In the genomic region with DNA sequence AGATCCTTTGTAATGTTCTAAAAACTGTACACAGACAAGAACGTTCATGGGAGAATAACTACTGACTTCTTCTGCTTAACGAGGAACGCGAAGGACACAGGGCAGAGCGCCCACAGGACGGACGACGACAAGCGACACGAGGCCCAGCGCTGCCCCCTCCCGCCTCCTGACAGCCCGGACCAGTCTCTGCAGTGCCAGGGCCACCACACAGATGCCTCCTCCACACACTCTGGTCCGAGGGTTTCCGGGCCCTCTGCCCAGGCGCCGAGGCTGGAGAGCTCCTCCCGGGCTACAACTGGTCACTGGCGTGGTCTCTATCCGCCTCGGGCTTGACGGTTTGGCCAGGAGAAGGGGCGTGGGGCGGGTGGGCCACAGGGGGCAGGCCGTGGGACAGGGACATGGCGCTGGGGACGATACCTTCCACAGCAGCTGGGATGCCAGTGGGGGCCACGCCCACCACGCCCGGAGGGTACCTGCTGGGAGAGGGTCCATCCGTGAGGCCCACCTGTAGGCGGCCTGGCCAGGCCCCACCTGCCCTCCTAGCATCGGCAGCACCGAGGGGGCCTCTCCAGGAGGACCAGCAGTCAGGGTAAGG, we compare ENCODE assay signal across 17 cellular contexts. TPM values are rescaled to one million over a fixed set of nuclear protein-coding genes. Genes with fewer than 3 reads are reported as not detected.
DNase-seq lines count a peak whose midpoint lies in the region; ATAC-seq and TF ChIP-seq lines count a peak whose summit lies in the region.
"Had no signal": no experiment of that assay in that cellular context is flagged by ENCODE, and none has a peak within 500 bp of the region (broad histone marks: within the 10 kb centered on the region; RNA-seq: fewer than 3 reads in every experiment).

No MANE protein-coding gene starts in this region.

- peak overlapping the region; percentile 65 for H3K27ac Mint-ChIP-seq in activated CD4-positive, alpha-beta T cell treated with anti-CD3 and anti-CD28 coated beads, Interleukin-2, amount 10 ng/mL, durations not matched to agents 7 days and 5 days
- H3K27ac Mint-ChIP-seq: activated naive CD8-positive, alpha-beta T cell treated with anti-CD3 and anti-CD28 coated beads, Interleukin-2, amount 50 U/mL, for 24 hours; CD8-positive, alpha-beta T cell; progenitor cell of endocrine pancreas; T-cell had no signal

- H3K4me1 Mint-ChIP-seq in activated CD4-positive, alpha-beta T cell treated with anti-CD3 and anti-CD28 coated beads, Interleukin-2, amount 10 ng/mL, durations not matched to agents 7 days and 5 days = peaks cover 18% of the 10 kb centered on the region

- peaks cover 12% of the 10 kb centered on the region for H3K36me3 Mint-ChIP-seq in activated CD4-positive, alpha-beta T cell treated with anti-CD3 and anti-CD28 coated beads, Interleukin-2, amount 10 ng/mL, durations not matched to agents 7 days and 5 days (ENCODE audit: low read depth)
- H3K36me3 Mint-ChIP-seq: T-cell had no signal

- TF ChIP-seq EP300 in gastroesophageal sphincter (IDR thresholded peaks at IDR 0.05) = no peak

- DNase-seq in activated CD4-positive, alpha-beta T cell treated with anti-CD3 and anti-CD28 coated beads, Interleukin-2, amount 10 ng/mL, durations not matched to agents 7 days and 5 days = no peak
- no peak for DNase-seq in activated CD4-positive, alpha-beta T cell treated with anti-CD3 and anti-CD28 coated beads, Interleukin-2, amount 50 U/mL, for 1 hour
- DNase-seq in nucleus accumbens (lab: John Stamatoyannopoulos, UW) = peak in 31 of 56 donors; percentile 11 to 74 (median 42)
- DNase-seq in upper lobe of right lung = peak; percentile 68
- no peak for DNase-seq in H7
- DNase-seq in NCI-H187 treated with DMSO at 0.1 percent for 48 hours (lab: John Stamatoyannopoulos, UW) = no peak
- no peak for DNase-seq in NCI-H510A (lab: John Stamatoyannopoulos, UW)
- DNase-seq: 8988T; activated naive CD8-positive, alpha-beta T cell treated with anti-CD3 and anti-CD28 coated beads, Interleukin-2, amount 50 U/mL, for 24 hours; NCI-H1092 treated with DMSO at 0.1 percent for 48 hours; NCI-H446 treated with DMSO at 0.1 percent for 48 hours; OCI-M1; stimulated activated CD4-positive, alpha-beta T cell treated with anti-CD3 and anti-CD28 coated beads, Interleukin-2, amount 100 ng/mL, for 24 hours; T-cell had no signal

- WGBS in gastroesophageal sphincter (ENCODE audit: low coverage in 1 of 2), 2 donors = 26% methylated on average over 18 of the region's 34 CpGs; no CpG with 5 or more reads in 1 of the 2 donors

- H3K4me3 ChIP-seq in gastroesophageal sphincter (no peak overlapping the region), upper lobe of right lung (no peak overlapping the region), H7 (ENCODE audit: insufficient read depth, low read depth, low read length) (no peak overlapping the region)

- H3K36me3 ChIP-seq in gastroesophageal sphincter (peaks cover 0 to 61% of the 10 kb centered on the region in 2 donors), upper lobe of right lung (peaks cover 61% of the 10 kb centered on the region), H7 (replicated peaks; ENCODE audit: control insufficient read depth, insufficient read depth, low read length) (peaks cover 18% of the 10 kb centered on the region)

- ATAC-seq in gastroesophageal sphincter (no peak), upper lobe of right lung (no peak)
- ATAC-seq: activated naive CD8-positive, alpha-beta T cell treated with anti-CD3 and anti-CD28 coated beads, Interleukin-2, amount 50 U/mL, for 24 hours; CD8-positive, alpha-beta T cell; T-cell had no signal

- H3K4me3 Mint-ChIP-seq in activated CD4-positive, alpha-beta T cell treated with anti-CD3 and anti-CD28 coated beads, Interleukin-2, amount 10 ng/mL, durations not matched to agents 7 days and 5 days = no peak overlapping the region
- H3K4me3 Mint-ChIP-seq: activated naive CD8-positive, alpha-beta T cell treated with anti-CD3 and anti-CD28 coated beads, Interleukin-2, amount 50 U/mL, for 24 hours; CD8-positive, alpha-beta T cell; T-cell had no signal

- no peaks in the 10 kb centered on the region for H3K27me3 Mint-ChIP-seq in activated CD4-positive, alpha-beta T cell treated with anti-CD3 and anti-CD28 coated beads, Interleukin-2, amount 10 ng/mL, durations not matched to agents 7 days and 5 days
- H3K27me3 Mint-ChIP-seq: activated naive CD8-positive, alpha-beta T cell treated with anti-CD3 and anti-CD28 coated beads, Interleukin-2, amount 50 U/mL, for 24 hours; progenitor cell of endocrine pancreas; T-cell had no signal

- H3K27me3 ChIP-seq in gastroesophageal sphincter = no peaks in the 10 kb centered on the region
- H3K27me3 ChIP-seq in upper lobe of right lung = no peaks in the 10 kb centered on the region
- H3K27me3 ChIP-seq in H7 (ENCODE audit: control insufficient read depth, insufficient read depth, low read length) = no peaks in the 10 kb centered on the region

- CTCF ChIA-PET in activated CD4-positive, alpha-beta T cell treated with anti-CD3 and anti-CD28 coated beads, Interleukin-2, amount 10 ng/mL, durations not matched to agents 7 days and 5 days (lab: Charles Lee) = interaction anchor here (0.9 to 1.3 kb wide), 2 partner anchors 9 to 52 kb away, joined by 3 read pairs; no protein-coding TSS in a partner anchor

- H3K27ac ChIP-seq in gastroesophageal sphincter (peak overlapping the region in 3 of 4 donors; percentile 60 to 79 (median 76)), upper lobe of right lung (peak overlapping the region; percentile 51)

- intact Hi-C loops in upper lobe of right lung (cut with DNase I) = no loop called here

- no peaks in the 10 kb centered on the region for H3K9me3 Mint-ChIP-seq in activated CD4-positive, alpha-beta T cell treated with anti-CD3 and anti-CD28 coated beads, Interleukin-2, amount 10 ng/mL, durations not matched to agents 7 days and 5 days
- H3K9me3 Mint-ChIP-seq: activated naive CD8-positive, alpha-beta T cell treated with anti-CD3 and anti-CD28 coated beads, Interleukin-2, amount 50 U/mL, for 24 hours; CD8-positive, alpha-beta T cell; T-cell had no signal

- TF ChIP-seq CTCF in gastroesophageal sphincter (IDR thresholded peaks at IDR 0.05) (no peak), upper lobe of right lung (IDR thresholded peaks at IDR 0.05) (no peak)

- TF ChIP-seq POLR2A in gastroesophageal sphincter (IDR thresholded peaks at IDR 0.05) = no peak

- POLR2A ChIA-PET in activated CD4-positive, alpha-beta T cell treated with anti-CD3 and anti-CD28 coated beads, Interleukin-2, amount 10 ng/mL, durations not matched to agents 7 days and 5 days (lab: Charles Lee) = no interaction called here

- H3K4me1 ChIP-seq in gastroesophageal sphincter (peaks cover 9 to 82% (median 56%) of the 10 kb centered on the region in 3 donors), upper lobe of right lung (peaks cover 49% of the 10 kb centered on the region)

- H3K9me3 ChIP-seq in gastroesophageal sphincter = no peaks in the 10 kb centered on the region
- H3K9me3 ChIP-seq in upper lobe of right lung = no peaks in the 10 kb centered on the region

RNA-seq across cellular contexts. Expression of gene CTBP1, which starts 36.9 kb away (rescaled TPM):
- 100 to 1,000 TPM; 223 to 242 TPM for total RNA-seq in activated CD4-positive, alpha-beta T cell treated with anti-CD3 and anti-CD28 coated beads, Interleukin-2, amount 10 ng/mL, durations not matched to agents 7 days and 5 days
- 100 to 1,000 TPM; 126 to 271 (median 164) TPM for total RNA-seq in gastroesophageal sphincter
- total RNA-seq in upper lobe of right lung = 169 TPM
- total RNA-seq in H7 (2014; rRNA removed; shearing (Covaris generic)) = 267 and 360 TPM in 2 replicates

RNA-seq across cellular contexts. Expression of gene SPON2, which starts 39.7 kb away (rescaled TPM):
- total RNA-seq in activated CD4-positive, alpha-beta T cell treated with anti-CD3 and anti-CD28 coated beads, Interleukin-2, amount 10 ng/mL, durations not matched to agents 7 days and 5 days = 10 to 100 TPM; 21.5 to 28.3 TPM
- total RNA-seq in gastroesophageal sphincter (10 to 100 TPM; 16.3 to 72.5 (median 55.0) TPM), upper lobe of right lung (43.9 TPM)
- 0.62 and 2.5 TPM in 2 replicates for total RNA-seq in H7 (2014; rRNA removed; shearing (Covaris generic))

Comparison
In these comparisons a context has a peak if more than half of its experiments do, and no peak if none do; other contexts are left out.
1. DNase-seq: peak in nucleus accumbens (31 of 56) and upper lobe of right lung (single experiment); none in activated CD4-positive, alpha-beta T cell treated with anti-CD3 and anti-CD28 coated beads, Interleukin-2, amount 10 ng/mL, durations not matched to agents 7 days and 5 days (single experiment), activated CD4-positive, alpha-beta T cell treated with anti-CD3 and anti-CD28 coated beads, Interleukin-2, amount 50 U/mL, for 1 hour (single experiment), H7 (single experiment), NCI-H187 treated with DMSO at 0.1 percent for 48 hours (single experiment) and NCI-H510A (single experiment).